ENCODE assay signal across 1 cellular context in the genomic region with DNA sequence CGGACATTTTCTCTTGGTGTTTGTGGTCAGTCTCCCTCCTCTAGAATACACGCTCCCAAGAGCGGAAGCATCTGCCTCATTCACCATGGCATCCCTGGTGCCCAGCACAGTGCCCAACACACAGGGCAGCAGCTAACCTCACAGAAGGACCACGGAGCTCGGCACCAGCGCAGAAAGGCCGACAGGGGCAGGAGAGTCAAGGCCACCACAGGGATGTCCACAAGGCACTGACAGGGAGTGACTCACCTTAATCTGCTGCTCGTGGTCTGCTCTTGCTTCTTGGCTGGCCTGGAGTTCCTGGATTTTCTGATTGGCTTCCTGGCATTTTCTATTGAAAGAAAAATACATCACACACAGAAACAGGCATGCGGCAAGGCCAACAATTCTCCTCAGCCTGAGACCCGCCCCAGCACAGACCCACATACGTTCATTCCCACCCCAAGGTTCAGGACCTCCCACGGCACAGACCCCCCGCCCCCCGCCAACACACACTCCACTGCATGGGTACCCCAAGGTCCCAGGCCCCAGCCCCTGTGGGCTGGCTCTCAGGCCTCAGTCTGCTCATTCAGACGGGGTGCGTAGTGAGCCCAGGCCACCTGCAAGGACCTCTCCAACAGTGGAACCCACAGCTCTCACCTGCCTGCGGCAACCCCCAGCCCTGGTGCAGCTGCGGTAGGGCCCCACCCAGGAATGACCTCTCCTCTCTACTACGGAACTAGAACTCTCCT.
TF ChIP-seq lines count a peak whose summit lies in the region.

No MANE protein-coding gene starts in this region.

TF ChIP-seq in WTC11, 78 proteins besides CTCF, POLR2A, EP300 and RAD21 (continued from another document):
- TF ChIP-seq, protein P1, sequence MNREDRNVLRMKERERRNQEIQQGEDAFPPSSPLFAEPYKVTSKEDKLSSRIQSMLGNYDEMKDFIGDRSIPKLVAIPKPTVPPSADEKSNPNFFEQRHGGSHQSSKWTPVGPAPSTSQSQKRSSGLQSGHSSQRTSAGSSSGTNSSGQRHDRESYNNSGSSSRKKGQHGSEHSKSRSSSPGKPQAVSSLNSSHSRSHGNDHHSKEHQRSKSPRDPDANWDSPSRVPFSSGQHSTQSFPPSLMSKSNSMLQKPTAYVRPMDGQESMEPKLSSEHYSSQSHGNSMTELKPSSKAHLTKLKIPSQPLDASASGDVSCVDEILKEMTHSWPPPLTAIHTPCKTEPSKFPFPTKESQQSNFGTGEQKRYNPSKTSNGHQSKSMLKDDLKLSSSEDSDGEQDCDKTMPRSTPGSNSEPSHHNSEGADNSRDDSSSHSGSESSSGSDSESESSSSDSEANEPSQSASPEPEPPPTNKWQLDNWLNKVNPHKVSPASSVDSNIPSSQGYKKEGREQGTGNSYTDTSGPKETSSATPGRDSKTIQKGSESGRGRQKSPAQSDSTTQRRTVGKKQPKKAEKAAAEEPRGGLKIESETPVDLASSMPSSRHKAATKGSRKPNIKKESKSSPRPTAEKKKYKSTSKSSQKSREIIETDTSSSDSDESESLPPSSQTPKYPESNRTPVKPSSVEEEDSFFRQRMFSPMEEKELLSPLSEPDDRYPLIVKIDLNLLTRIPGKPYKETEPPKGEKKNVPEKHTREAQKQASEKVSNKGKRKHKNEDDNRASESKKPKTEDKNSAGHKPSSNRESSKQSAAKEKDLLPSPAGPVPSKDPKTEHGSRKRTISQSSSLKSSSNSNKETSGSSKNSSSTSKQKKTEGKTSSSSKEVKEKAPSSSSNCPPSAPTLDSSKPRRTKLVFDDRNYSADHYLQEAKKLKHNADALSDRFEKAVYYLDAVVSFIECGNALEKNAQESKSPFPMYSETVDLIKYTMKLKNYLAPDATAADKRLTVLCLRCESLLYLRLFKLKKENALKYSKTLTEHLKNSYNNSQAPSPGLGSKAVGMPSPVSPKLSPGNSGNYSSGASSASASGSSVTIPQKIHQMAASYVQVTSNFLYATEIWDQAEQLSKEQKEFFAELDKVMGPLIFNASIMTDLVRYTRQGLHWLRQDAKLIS (CRISPR knock-in tag; IDR thresholded peaks at IDR 0.05; ENCODE audit: borderline replicate concordance): no peak
- TF ChIP-seq ZNF263 (CRISPR knock-in tag; IDR thresholded peaks at IDR 0.05; ENCODE audit: low read depth): no peak
- TF ChIP-seq, protein P2, sequence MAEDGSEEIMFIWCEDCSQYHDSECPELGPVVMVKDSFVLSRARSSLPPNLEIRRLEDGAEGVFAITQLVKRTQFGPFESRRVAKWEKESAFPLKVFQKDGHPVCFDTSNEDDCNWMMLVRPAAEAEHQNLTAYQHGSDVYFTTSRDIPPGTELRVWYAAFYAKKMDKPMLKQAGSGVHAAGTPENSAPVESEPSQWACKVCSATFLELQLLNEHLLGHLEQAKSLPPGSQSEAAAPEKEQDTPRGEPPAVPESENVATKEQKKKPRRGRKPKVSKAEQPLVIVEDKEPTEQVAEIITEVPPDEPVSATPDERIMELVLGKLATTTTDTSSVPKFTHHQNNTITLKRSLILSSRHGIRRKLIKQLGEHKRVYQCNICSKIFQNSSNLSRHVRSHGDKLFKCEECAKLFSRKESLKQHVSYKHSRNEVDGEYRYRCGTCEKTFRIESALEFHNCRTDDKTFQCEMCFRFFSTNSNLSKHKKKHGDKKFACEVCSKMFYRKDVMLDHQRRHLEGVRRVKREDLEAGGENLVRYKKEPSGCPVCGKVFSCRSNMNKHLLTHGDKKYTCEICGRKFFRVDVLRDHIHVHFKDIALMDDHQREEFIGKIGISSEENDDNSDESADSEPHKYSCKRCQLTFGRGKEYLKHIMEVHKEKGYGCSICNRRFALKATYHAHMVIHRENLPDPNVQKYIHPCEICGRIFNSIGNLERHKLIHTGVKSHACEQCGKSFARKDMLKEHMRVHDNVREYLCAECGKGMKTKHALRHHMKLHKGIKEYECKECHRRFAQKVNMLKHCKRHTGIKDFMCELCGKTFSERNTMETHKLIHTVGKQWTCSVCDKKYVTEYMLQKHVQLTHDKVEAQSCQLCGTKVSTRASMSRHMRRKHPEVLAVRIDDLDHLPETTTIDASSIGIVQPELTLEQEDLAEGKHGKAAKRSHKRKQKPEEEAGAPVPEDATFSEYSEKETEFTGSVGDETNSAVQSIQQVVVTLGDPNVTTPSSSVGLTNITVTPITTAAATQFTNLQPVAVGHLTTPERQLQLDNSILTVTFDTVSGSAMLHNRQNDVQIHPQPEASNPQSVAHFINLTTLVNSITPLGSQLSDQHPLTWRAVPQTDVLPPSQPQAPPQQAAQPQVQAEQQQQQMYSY (CRISPR knock-in tag; IDR thresholded peaks at IDR 0.05): no peak
